ENCODE assay signal across 1 cellular context in the genomic region with DNA sequence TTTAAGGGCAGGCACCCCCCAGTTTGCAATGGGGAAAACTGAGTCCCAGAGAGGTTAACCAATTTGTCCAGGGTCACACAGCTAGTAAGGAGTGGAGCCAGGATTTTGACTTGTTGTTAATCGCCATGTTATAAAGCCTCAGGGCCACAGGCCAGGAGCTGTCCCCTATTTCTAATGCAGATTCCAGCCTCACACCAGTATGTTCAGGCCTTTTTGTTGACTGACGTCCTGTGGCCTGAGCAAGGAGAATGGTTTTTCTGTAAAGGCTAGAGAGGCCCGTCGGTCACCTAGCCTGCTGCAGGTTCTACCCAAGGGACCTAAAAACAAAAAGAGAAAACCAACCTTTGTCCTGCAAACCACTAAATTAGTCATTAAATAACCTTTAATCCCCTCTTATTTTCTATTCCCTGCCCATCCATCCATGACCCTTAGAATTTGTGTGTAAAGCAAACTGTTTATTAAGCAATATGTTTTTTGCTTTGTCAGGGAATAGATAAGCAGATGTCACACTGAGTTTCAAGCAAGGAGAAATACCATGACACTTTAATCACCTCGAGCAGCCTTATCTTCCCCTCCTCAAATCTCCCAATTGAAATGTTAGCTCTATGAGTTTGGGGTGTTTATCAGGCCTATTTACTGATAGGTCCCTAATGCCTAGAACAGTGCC.
TF ChIP-seq lines count a peak whose summit lies in the region.

No MANE protein-coding gene starts in this region.

TF ChIP-seq in HepG2, 621 proteins besides CTCF, POLR2A, EP300 and RAD21 (continued from another document and continues in another):
- no peak for TF ChIP-seq SETDB1 (CRISPR knock-in tag; IDR thresholded peaks at IDR 0.05; ENCODE audit: borderline replicate concordance)
- no peak for TF ChIP-seq FOSL1 (CRISPR knock-in tag; IDR thresholded peaks at IDR 0.05; ENCODE audit: borderline replicate concordance)
- TF ChIP-seq NR1H2 (CRISPR knock-in tag; IDR thresholded peaks at IDR 0.05; ENCODE audit: borderline replicate concordance, low read depth): no peak
- no peak for TF ChIP-seq ZNF644 (CRISPR knock-in tag; IDR thresholded peaks at IDR 0.05; ENCODE audit: low read depth)
- no peak for TF ChIP-seq MTERF4 (CRISPR knock-in tag; IDR thresholded peaks at IDR 0.05)
- no peak for TF ChIP-seq TP53 (CRISPR knock-in tag; conservative IDR thresholded peaks at IDR 0.05)
- TF ChIP-seq PAWR (CRISPR knock-in tag; IDR thresholded peaks at IDR 0.05; ENCODE audit: borderline replicate concordance): no peak
- peak; percentile 62; the same call in 1 of the 2 replicates for TF ChIP-seq SOX5 (CRISPR knock-in tag; IDR thresholded peaks at IDR 0.05; ENCODE audit: borderline replicate concordance)
- no peak for TF ChIP-seq TBL1XR1 (IDR thresholded peaks at IDR 0.05; ENCODE audit: borderline replicate concordance, low read length, partially characterized antibody)
- TF ChIP-seq, protein P1, sequence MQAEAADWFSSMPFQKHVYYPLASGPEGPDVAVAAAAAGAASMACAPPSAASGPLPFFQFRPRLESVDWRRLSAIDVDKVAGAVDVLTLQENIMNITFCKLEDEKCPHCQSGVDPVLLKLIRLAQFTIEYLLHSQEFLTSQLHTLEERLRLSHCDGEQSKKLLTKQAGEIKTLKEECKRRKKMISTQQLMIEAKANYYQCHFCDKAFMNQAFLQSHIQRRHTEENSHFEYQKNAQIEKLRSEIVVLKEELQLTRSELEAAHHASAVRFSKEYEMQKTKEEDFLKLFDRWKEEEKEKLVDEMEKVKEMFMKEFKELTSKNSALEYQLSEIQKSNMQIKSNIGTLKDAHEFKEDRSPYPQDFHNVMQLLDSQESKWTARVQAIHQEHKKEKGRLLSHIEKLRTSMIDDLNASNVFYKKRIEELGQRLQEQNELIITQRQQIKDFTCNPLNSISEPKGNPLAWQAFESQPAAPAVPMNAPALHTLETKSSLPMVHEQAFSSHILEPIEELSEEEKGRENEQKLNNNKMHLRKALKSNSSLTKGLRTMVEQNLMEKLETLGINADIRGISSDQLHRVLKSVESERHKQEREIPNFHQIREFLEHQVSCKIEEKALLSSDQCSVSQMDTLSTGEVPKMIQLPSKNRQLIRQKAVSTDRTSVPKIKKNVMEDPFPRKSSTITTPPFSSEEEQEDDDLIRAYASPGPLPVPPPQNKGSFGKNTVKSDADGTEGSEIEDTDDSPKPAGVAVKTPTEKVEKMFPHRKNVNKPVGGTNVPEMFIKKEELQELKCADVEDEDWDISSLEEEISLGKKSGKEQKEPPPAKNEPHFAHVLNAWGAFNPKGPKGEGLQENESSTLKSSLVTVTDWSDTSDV (CRISPR knock-in tag; IDR thresholded peaks at IDR 0.05): no peak
- TF ChIP-seq, protein P2, sequence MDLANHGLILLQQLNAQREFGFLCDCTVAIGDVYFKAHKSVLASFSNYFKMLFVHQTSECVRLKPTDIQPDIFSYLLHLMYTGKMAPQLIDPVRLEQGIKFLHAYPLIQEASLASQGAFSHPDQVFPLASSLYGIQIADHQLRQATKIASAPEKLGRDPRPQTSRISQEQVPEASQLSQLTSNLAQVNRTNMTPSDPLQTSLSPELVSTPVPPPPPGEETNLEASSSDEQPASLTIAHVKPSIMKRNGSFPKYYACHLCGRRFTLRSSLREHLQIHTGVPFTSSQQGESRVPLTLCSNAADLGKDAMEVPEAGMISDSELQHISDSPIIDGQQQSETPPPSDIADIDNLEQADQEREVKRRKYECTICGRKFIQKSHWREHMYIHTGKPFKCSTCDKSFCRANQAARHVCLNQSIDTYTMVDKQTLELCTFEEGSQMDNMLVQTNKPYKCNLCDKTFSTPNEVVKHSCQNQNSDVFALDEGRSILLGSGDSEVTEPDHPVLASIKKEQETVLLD (CRISPR knock-in tag; IDR thresholded peaks at IDR 0.05; ENCODE audit: low read depth): no peak
- TF ChIP-seq HDAC1 (CRISPR knock-in tag; IDR thresholded peaks at IDR 0.05): peak; percentile 30; the same call in 1 of the 2 replicates
- TF ChIP-seq U2AF1 (optimal IDR thresholded peaks at IDR 0.05; ENCODE audit: low read depth, low read length): no peak
- TF ChIP-seq MZF1 (CRISPR knock-in tag; IDR thresholded peaks at IDR 0.05; ENCODE audit: borderline replicate concordance): no peak
- TF ChIP-seq, protein P3, sequence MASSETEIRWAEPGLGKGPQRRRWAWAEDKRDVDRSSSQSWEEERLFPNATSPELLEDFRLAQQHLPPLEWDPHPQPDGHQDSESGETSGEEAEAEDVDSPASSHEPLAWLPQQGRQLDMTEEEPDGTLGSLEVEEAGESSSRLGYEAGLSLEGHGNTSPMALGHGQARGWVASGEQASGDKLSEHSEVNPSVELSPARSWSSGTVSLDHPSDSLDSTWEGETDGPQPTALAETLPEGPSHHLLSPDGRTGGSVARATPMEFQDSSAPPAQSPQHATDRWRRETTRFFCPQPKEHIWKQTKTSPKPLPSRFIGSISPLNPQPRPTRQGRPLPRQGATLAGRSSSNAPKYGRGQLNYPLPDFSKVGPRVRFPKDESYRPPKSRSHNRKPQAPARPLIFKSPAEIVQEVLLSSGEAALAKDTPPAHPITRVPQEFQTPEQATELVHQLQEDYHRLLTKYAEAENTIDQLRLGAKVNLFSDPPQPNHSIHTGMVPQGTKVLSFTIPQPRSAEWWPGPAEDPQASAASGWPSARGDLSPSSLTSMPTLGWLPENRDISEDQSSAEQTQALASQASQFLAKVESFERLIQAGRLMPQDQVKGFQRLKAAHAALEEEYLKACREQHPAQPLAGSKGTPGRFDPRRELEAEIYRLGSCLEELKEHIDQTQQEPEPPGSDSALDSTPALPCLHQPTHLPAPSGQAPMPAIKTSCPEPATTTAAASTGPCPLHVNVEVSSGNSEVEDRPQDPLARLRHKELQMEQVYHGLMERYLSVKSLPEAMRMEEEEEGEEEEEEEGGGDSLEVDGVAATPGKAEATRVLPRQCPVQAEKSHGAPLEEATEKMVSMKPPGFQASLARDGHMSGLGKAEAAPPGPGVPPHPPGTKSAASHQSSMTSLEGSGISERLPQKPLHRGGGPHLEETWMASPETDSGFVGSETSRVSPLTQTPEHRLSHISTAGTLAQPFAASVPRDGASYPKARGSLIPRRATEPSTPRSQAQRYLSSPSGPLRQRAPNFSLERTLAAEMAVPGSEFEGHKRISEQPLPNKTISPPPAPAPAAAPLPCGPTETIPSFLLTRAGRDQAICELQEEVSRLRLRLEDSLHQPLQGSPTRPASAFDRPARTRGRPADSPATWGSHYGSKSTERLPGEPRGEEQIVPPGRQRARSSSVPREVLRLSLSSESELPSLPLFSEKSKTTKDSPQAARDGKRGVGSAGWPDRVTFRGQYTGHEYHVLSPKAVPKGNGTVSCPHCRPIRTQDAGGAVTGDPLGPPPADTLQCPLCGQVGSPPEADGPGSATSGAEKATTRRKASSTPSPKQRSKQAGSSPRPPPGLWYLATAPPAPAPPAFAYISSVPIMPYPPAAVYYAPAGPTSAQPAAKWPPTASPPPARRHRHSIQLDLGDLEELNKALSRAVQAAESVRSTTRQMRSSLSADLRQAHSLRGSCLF (CRISPR knock-in tag; IDR thresholded peaks at IDR 0.05; ENCODE audit: borderline replicate concordance): no peak
- TF ChIP-seq, protein P4, sequence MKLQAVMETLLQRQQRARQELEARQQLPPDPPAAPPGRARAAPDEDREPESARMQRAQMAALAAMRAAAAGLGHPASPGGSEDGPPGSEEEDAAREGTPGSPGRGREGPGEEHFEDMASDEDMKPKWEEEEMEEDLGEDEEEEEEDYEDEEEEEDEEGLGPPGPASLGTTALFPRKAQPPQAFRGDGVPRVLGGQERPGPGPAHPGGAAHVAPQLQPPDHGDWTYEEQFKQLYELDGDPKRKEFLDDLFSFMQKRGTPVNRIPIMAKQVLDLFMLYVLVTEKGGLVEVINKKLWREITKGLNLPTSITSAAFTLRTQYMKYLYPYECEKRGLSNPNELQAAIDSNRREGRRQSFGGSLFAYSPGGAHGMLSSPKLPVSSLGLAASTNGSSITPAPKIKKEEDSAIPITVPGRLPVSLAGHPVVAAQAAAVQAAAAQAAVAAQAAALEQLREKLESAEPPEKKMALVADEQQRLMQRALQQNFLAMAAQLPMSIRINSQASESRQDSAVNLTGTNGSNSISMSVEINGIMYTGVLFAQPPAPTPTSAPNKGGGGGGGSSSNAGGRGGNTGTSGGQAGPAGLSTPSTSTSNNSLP (IDR thresholded peaks at IDR 0.05; ENCODE audit: low read depth, low read length): no peak
- TF ChIP-seq ZNF598 (CRISPR knock-in tag; IDR thresholded peaks at IDR 0.05; ENCODE audit: borderline replicate concordance): no peak
- TF ChIP-seq ZNF292 (CRISPR knock-in tag; IDR thresholded peaks at IDR 0.05; ENCODE audit: borderline replicate concordance, low read depth): no peak
- TF ChIP-seq ZNF672 (CRISPR knock-in tag; IDR thresholded peaks at IDR 0.05): no peak
- TF ChIP-seq KDM2A (CRISPR knock-in tag; IDR thresholded peaks at IDR 0.05; ENCODE audit: borderline replicate concordance, low read depth): no peak
- TF ChIP-seq FOXO4 (CRISPR knock-in tag; conservative IDR thresholded peaks at IDR 0.05): 0 out of 2 replicates have a peak, but pooled peaks have one; percentile 22
- no peak for TF ChIP-seq MIER3 (CRISPR knock-in tag; IDR thresholded peaks at IDR 0.05; ENCODE audit: borderline replicate concordance)
- TF ChIP-seq DRAP1 (CRISPR knock-in tag; IDR thresholded peaks at IDR 0.05): no peak
- TF ChIP-seq MATR3 (CRISPR knock-in tag; IDR thresholded peaks at IDR 0.05): no peak
- no peak for TF ChIP-seq ZNF552 (CRISPR knock-in tag; IDR thresholded peaks at IDR 0.05; ENCODE audit: borderline replicate concordance)
- no peak for TF ChIP-seq ZNF782 (CRISPR knock-in tag; IDR thresholded peaks at IDR 0.05; ENCODE audit: borderline replicate concordance)
- TF ChIP-seq, protein P5, sequence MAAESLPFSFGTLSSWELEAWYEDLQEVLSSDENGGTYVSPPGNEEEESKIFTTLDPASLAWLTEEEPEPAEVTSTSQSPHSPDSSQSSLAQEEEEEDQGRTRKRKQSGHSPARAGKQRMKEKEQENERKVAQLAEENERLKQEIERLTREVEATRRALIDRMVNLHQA (CRISPR knock-in tag; IDR thresholded peaks at IDR 0.05): no peak
- TF ChIP-seq HNRNPH1 (optimal IDR thresholded peaks at IDR 0.05; ENCODE audit: low read depth, low read length): no peak
- TF ChIP-seq ZNF136 (CRISPR knock-in tag; IDR thresholded peaks at IDR 0.05; ENCODE audit: low read depth): no peak
- TF ChIP-seq TFE3 (CRISPR knock-in tag; IDR thresholded peaks at IDR 0.05): no peak
- peak; percentile 64; the same call in 1 of the 2 replicates for TF ChIP-seq NR2F2 (IDR thresholded peaks at IDR 0.05; ENCODE audit: borderline replicate concordance, low read depth)
- TF ChIP-seq, protein P6, sequence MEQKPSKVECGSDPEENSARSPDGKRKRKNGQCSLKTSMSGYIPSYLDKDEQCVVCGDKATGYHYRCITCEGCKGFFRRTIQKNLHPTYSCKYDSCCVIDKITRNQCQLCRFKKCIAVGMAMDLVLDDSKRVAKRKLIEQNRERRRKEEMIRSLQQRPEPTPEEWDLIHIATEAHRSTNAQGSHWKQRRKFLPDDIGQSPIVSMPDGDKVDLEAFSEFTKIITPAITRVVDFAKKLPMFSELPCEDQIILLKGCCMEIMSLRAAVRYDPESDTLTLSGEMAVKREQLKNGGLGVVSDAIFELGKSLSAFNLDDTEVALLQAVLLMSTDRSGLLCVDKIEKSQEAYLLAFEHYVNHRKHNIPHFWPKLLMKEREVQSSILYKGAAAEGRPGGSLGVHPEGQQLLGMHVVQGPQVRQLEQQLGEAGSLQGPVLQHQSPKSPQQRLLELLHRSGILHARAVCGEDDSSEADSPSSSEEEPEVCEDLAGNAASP (CRISPR knock-in tag; IDR thresholded peaks at IDR 0.05; ENCODE audit: borderline replicate concordance): peak; percentile 27; the same call in 1 of the 2 replicates
- peak; percentile 43 for TF ChIP-seq MED1 (CRISPR knock-in tag; IDR thresholded peaks at IDR 0.05)
- TF ChIP-seq TCF12 (IDR thresholded peaks at IDR 0.05): no peak
- no peak for TF ChIP-seq TCF12 (CRISPR knock-in tag; IDR thresholded peaks at IDR 0.05)
- TF ChIP-seq ZNF337 (CRISPR knock-in tag; IDR thresholded peaks at IDR 0.05; ENCODE audit: borderline replicate concordance, low read depth): no peak
- TF ChIP-seq ZNF205 (CRISPR knock-in tag; IDR thresholded peaks at IDR 0.05): no peak
- TF ChIP-seq, protein P7, sequence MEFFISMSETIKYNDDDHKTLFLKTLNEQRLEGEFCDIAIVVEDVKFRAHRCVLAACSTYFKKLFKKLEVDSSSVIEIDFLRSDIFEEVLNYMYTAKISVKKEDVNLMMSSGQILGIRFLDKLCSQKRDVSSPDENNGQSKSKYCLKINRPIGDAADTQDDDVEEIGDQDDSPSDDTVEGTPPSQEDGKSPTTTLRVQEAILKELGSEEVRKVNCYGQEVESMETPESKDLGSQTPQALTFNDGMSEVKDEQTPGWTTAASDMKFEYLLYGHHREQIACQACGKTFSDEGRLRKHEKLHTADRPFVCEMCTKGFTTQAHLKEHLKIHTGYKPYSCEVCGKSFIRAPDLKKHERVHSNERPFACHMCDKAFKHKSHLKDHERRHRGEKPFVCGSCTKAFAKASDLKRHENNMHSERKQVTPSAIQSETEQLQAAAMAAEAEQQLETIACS (CRISPR knock-in tag; IDR thresholded peaks at IDR 0.05): no peak
- TF ChIP-seq NBN (conservative IDR thresholded peaks at IDR 0.05): no peak
- no peak for TF ChIP-seq TSC22D2 (CRISPR knock-in tag; IDR thresholded peaks at IDR 0.05; ENCODE audit: borderline replicate concordance)
